25 cellular contexts compared by ENCODE assay signal in genomic region chr20:51886341-51886740, GRCh38.
"Had no signal": no experiment of that assay in that cellular context is flagged by ENCODE, and none has a peak within 500 bp of the region (broad histone marks: within the 10 kb centered on the region; RNA-seq: fewer than 3 reads in every experiment).

No MANE protein-coding gene starts in this region.

- H3K4me1 ChIP-seq: adrenal gland, breast epithelium had no signal

- H3K36me3 ChIP-seq: adrenal gland, breast epithelium, MG63, SJSA1, WERI-Rb-1 had no signal

- H3K4me3 Mint-ChIP-seq: activated CD4-positive, alpha-beta T cell treated with anti-CD3 and anti-CD28 coated beads for 36 hours; activated CD8-positive, alpha-beta T cell treated with anti-CD3 and anti-CD28 coated beads for 36 hours; activated naive CD8-positive, alpha-beta T cell treated with anti-CD3 and anti-CD28 coated beads, Interleukin-2, amount 10 ng/mL, durations not matched to agents 7 days and 5 days; activated T-cell treated with anti-CD3 and anti-CD28 coated beads, Interleukin-2, amount 50 U/mL, for 72 hours; T-helper 1 cell treated with Interleukin-12 subunit alpha and Interleukin-12 subunit beta and Interleukin-4 antibody, amounts not matched to agents 30 μg/mL and 1 μg/mL, for 36 hours had no signal

- H3K36me3 Mint-ChIP-seq: activated naive CD8-positive, alpha-beta T cell treated with anti-CD3 and anti-CD28 coated beads, Interleukin-2, amount 10 ng/mL, durations not matched to agents 7 days and 5 days had no signal

- H3K4me1 Mint-ChIP-seq: activated CD4-positive, alpha-beta T cell treated with anti-CD3 and anti-CD28 coated beads for 36 hours; activated naive CD8-positive, alpha-beta T cell treated with anti-CD3 and anti-CD28 coated beads, Interleukin-2, amount 10 ng/mL, durations not matched to agents 7 days and 5 days had no signal

- H3K27me3 Mint-ChIP-seq: activated naive CD8-positive, alpha-beta T cell treated with anti-CD3 and anti-CD28 coated beads, Interleukin-2, amount 10 ng/mL, durations not matched to agents 7 days and 5 days had no signal

- FAIRE-seq: RCC 7860 had no signal

- H3K9me3 ChIP-seq: adrenal gland, breast epithelium, MG63, SJSA1 had no signal

- H3K27ac Mint-ChIP-seq: activated CD4-positive, alpha-beta T cell treated with anti-CD3 and anti-CD28 coated beads for 36 hours; activated CD8-positive, alpha-beta T cell treated with anti-CD3 and anti-CD28 coated beads for 36 hours; activated naive CD8-positive, alpha-beta T cell treated with anti-CD3 and anti-CD28 coated beads, Interleukin-2, amount 10 ng/mL, durations not matched to agents 7 days and 5 days; activated T-cell treated with anti-CD3 and anti-CD28 coated beads, Interleukin-2, amount 50 U/mL, for 72 hours; T-helper 1 cell treated with Interleukin-12 subunit alpha and Interleukin-12 subunit beta and Interleukin-4 antibody, amounts not matched to agents 30 μg/mL and 1 μg/mL, for 36 hours had no signal

- H3K27me3 ChIP-seq: adrenal gland, breast epithelium, MG63, SJSA1 had no signal

- H3K27ac ChIP-seq: adrenal gland, breast epithelium, SJSA1, WERI-Rb-1 had no signal

- H3K4me3 ChIP-seq: adrenal gland, breast epithelium, MG63, SJSA1 had no signal

- DNase-seq: activated CD4-positive, alpha-beta T cell treated with anti-CD3 and anti-CD28 coated beads for 36 hours; activated CD4-positive, alpha-beta T cell treated with anti-CD3 and anti-CD28 coated beads, Interleukin-2, amount 50 U/mL, for 1 hour; activated CD8-positive, alpha-beta memory T cell treated with anti-CD3 and anti-CD28 coated beads, Interleukin-2, amount 50 U/mL, for 4 hours; activated CD8-positive, alpha-beta T cell treated with anti-CD3 and anti-CD28 coated beads for 36 hours; activated naive CD4-positive, alpha-beta T cell treated with anti-CD3 and anti-CD28 coated beads, Interleukin-2, amount 50 U/mL, for 16 hours; activated naive CD8-positive, alpha-beta T cell treated with anti-CD3 and anti-CD28 coated beads, Interleukin-2, amount 10 ng/mL, durations not matched to agents 7 days and 5 days; activated T-cell treated with anti-CD3 and anti-CD28 coated beads, Interleukin-2, amount 50 U/mL, for 72 hours; adrenal gland; anterior cingulate cortex; caudate nucleus; MG63; NCI-H1105; NCI-H1436; NCI-H1694 treated with DMSO at 0.1 percent for 48 hours; NCI-H2029 treated with DMSO at 0.1 percent for 48 hours; NCI-H345; NCI-H510A; NCI-H69; NK-92 treated with Interleukin-12 subunit alpha and Interleukin-12 subunit beta, amount 100 ng/mL, for 24 hours; SHP77; WERI-Rb-1 had no signal

- H3K9me3 Mint-ChIP-seq: activated CD8-positive, alpha-beta T cell treated with anti-CD3 and anti-CD28 coated beads for 36 hours; activated naive CD8-positive, alpha-beta T cell treated with anti-CD3 and anti-CD28 coated beads, Interleukin-2, amount 10 ng/mL, durations not matched to agents 7 days and 5 days; activated T-cell treated with anti-CD3 and anti-CD28 coated beads, Interleukin-2, amount 50 U/mL, for 72 hours; T-helper 1 cell treated with Interleukin-12 subunit alpha and Interleukin-12 subunit beta and Interleukin-4 antibody, amounts not matched to agents 30 μg/mL and 1 μg/mL, for 36 hours had no signal

- ATAC-seq: activated CD4-positive, alpha-beta T cell treated with anti-CD3 and anti-CD28 coated beads for 36 hours; activated CD8-positive, alpha-beta T cell treated with anti-CD3 and anti-CD28 coated beads for 36 hours; activated T-cell treated with anti-CD3 and anti-CD28 coated beads, Interleukin-2, amount 50 U/mL, for 72 hours had no signal
